Comparison of ENCODE assay signal across 23 cellular contexts in genomic region chr18:69380324-69380723, GRCh38. TPM values are rescaled to one million over a fixed set of nuclear protein-coding genes. Genes with fewer than 3 reads are reported as not detected.
"Had no signal": no experiment of that assay in that cellular context is flagged by ENCODE, and none has a peak within 500 bp of the region (broad histone marks: within the 10 kb centered on the region; RNA-seq: fewer than 3 reads in every experiment).

No MANE protein-coding gene starts in this region.

- H3K4me3 ChIP-seq: left ventricle myocardium inferior, lung, mucosa of descending colon, ovary, sigmoid colon, spleen, tibial nerve, uterus had no signal

- H3K9me3 ChIP-seq: left ventricle myocardium inferior, mucosa of descending colon, ovary, sigmoid colon, spleen, tibial nerve, uterus had no signal

- H3K27me3 ChIP-seq: ovary, sigmoid colon, spleen, tibial nerve, uterus had no signal

- DNase-seq: hippocampal formation; left ventricle myocardium inferior; mesendoderm; midbrain; mucosa of descending colon; naive thymus-derived CD4-positive, alpha-beta T cell; ovary; retina; right cardiac atrium; sigmoid colon; small intestine; spleen; stimulated activated CD4-positive, alpha-beta T cell treated with anti-CD3 and anti-CD28 coated beads, Interleukin-4, amount 100 ng/mL, for 4 hours; stimulated activated CD8-positive, alpha-beta memory T cell treated with anti-CD3 and anti-CD28 coated beads, Interleukin-4, amount 100 ng/mL, for 48 hours; stimulated activated naive CD4-positive, alpha-beta T cell treated with Interleukin-2 at 50 U/mL for 16 hours; stimulated activated naive CD8-positive, alpha-beta T cell treated with anti-CD3 and anti-CD28 coated beads, Interleukin-15, amount 100 ng/mL, for 72 hours; substantia nigra; uterus had no signal

- H3K36me3 ChIP-seq: left ventricle myocardium inferior, ovary, sigmoid colon, spleen, tibial nerve, uterus had no signal

RNA-seq across cellular contexts. Expression of gene DOK6, which starts 20.4 kb away (rescaled TPM):
- total RNA-seq: myocyte; naive thymus-derived CD4-positive, alpha-beta T cell; natural killer cell treated with Interleukin-12 subunit alpha and Interleukin-12 subunit beta and Interleukin-15 and Interleukin-18, amount 100 ng/mL, for 72 hours had no signal
- polyA plus RNA-seq: keratinocyte had no signal
